34 cellular contexts compared by ENCODE assay signal in the genomic region with DNA sequence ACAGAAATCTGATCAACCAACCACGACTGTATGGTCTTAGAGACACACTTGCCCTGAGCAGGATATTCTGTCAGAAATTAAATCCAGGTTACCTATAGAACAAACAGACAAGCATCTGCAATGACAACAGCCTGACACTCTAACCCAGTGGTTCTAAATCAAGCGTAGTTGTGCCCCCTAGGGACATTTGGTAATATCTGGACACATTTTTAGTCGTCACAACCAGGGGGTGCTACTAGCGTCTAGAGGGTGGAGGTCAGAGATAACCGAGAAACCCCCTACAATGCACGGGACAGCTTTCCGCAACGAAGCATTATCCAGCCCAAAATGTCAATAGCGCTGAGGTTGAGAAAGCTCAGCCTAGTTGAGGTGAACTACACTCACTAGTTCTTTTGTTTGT. TPM values are rescaled to one million over a fixed set of nuclear protein-coding genes. Genes with fewer than 3 reads are reported as not detected.
A peak's percentile ranks its signal among the peaks of the same experiment; 100 is the strongest.
DNase-seq lines count a peak whose midpoint lies in the region; ATAC-seq, FAIRE-seq and TF ChIP-seq lines count a peak whose summit lies in the region.
"Had no signal": no experiment of that assay in that cellular context is flagged by ENCODE, and none has a peak within 500 bp of the region (broad histone marks: within the 10 kb centered on the region; RNA-seq: fewer than 3 reads in every experiment).

No MANE protein-coding gene starts in this region.

- CTCF ChIA-PET in HepG2 (lab: Yijun Ruan, JAX; ENCODE audit: low intra/inter-chr PET ratio, low total read pairs) (no interaction called here), Panc1 (lab: Charles Lee) (no interaction called here)
- CTCF ChIA-PET in CD4-positive, alpha-beta memory T cell (lab: Charles Lee; ENCODE audit: partially characterized antibody) = no interaction called here

- DNase-seq in HepG2 (ENCODE audit: low spot score) (peak; percentile 44), right lobe of liver (no peak), Panc1 (ENCODE audit: low read depth, low spot score) (no peak), NCI-H187 treated with DMSO at 0.1 percent for 48 hours (lab: John Stamatoyannopoulos, UW) (no peak), MG63 (no peak), left lobe of liver (ENCODE audit: low spot score) (no peak)
- no peak for DNase-seq in CD4-positive, alpha-beta memory T cell
- DNase-seq: activated CD4-positive, alpha-beta T cell treated with anti-CD3 and anti-CD28 coated beads for 48 hours; activated CD8-positive, alpha-beta memory T cell treated with anti-CD3 and anti-CD28 coated beads for 24 hours; activated naive CD4-positive, alpha-beta T cell treated with anti-CD3 and anti-CD28 coated beads, Interleukin-2, amount 50 U/mL, for 16 hours; activated T-cell treated with anti-CD3 and anti-CD28 coated beads for 4 hours; DMS79 treated with DMSO at 0.1 percent for 48 hours; foreskin fibroblast; head of caudate nucleus; islet precursor cell; Karpas-422; left ventricle myocardium inferior; NCI-H1048; NCI-H1694 treated with DMSO at 0.1 percent for 48 hours; PC-9; retina; Right ventricle myocardium superior; substantia nigra had no signal

- TF ChIP-seq RAD21 in HepG2 (CRISPR knock-in tag; IDR thresholded peaks at IDR 0.05) = no peak

- no peaks in the 10 kb centered on the region for H3K9me3 Mint-ChIP-seq in CD4-positive, alpha-beta memory T cell
- H3K9me3 Mint-ChIP-seq: activated T-helper 2 cell treated with anti-CD3 and anti-CD28 coated beads, Interferon-gamma antibody, Interleukin-2, Interleukin-4, amounts not matched to agents 10 μg/mL and 5 μg/mL and 100 μg/mL, durations not matched to agents 14 hours and 24 hours and 36 hours; T-helper 2 cell treated with Interferon-gamma antibody and Interleukin-4, amounts not matched to agents 5 μg/mL and 100 μg/mL, for 36 hours; type B pancreatic cell had no signal

- TF ChIP-seq CTCF in HepG2 (CRISPR knock-in tag; IDR thresholded peaks at IDR 0.05) (0 out of 2 replicates have a peak, but pooled peaks have one; percentile 32), right lobe of liver (IDR thresholded peaks at IDR 0.05) (no peak), Loucy (conservative IDR thresholded peaks at IDR 0.05; ENCODE audit: low read length) (peak; percentile 40), Panc1 (IDR thresholded peaks at IDR 0.05) (peak; percentile 40)

- no peaks in the 10 kb centered on the region for H3K9me3 ChIP-seq in HepG2 (ENCODE audit: low read length)
- H3K9me3 ChIP-seq in right lobe of liver = no peaks in the 10 kb centered on the region
- H3K9me3 ChIP-seq in Loucy (ENCODE audit: insufficient read depth, low read depth, low read length) = no peaks in the 10 kb centered on the region
- H3K9me3 ChIP-seq in Panc1 (ENCODE audit: control insufficient read depth, insufficient read depth, low read depth, low read length) = no peaks in the 10 kb centered on the region
- H3K9me3 ChIP-seq in MG63 = no peaks in the 10 kb centered on the region
- no peaks in the 10 kb centered on the region for H3K9me3 ChIP-seq in CD4-positive, alpha-beta memory T cell (ENCODE audit: control insufficient read depth in 1 of 2, low read length in 2 of 2)
- H3K9me3 ChIP-seq: esophagus muscularis mucosa, left ventricle myocardium inferior had no signal

- H3K79me2 ChIP-seq in HepG2 (ENCODE audit: insufficient read depth, low read length) (no peaks in the 10 kb centered on the region), Loucy (ENCODE audit: insufficient read depth, low read length) (no peaks in the 10 kb centered on the region)
- H3K79me2 ChIP-seq: parathyroid adenoma had no signal

- H3K4me2 ChIP-seq in HepG2 (ENCODE audit: low read depth, low read length) = no peak overlapping the region
- no peak overlapping the region for H3K4me2 ChIP-seq in Loucy (ENCODE audit: low read depth, low read length, poor library complexity, severe bottlenecking)
- H3K4me2 ChIP-seq: PC-9 had no signal

- no peak overlapping the region for H3K4me3 Mint-ChIP-seq in CD4-positive, alpha-beta memory T cell
- H3K4me3 Mint-ChIP-seq: brain; stimulated activated memory B cell treated with anti-CD40 and anti-IgM and Interleukin-4, amounts not matched to agents 10 μg/mL and 1 μg/mL and 100 μg/mL, for 72 hours; T-helper 2 cell treated with Interferon-gamma antibody and Interleukin-4, amounts not matched to agents 5 μg/mL and 100 μg/mL, for 36 hours; type B pancreatic cell had no signal

- no peaks in the 10 kb centered on the region for H3F3A ChIP-seq in Loucy (ENCODE audit: low read depth)

- H4K20me1 ChIP-seq in HepG2 (ENCODE audit: insufficient read depth, low read length) (no peaks in the 10 kb centered on the region), Loucy (ENCODE audit: insufficient read depth, low read length, poor library complexity, severe bottlenecking) (no peaks in the 10 kb centered on the region)

- TF ChIP-seq POLR2A in HepG2 (IDR thresholded peaks at IDR 0.05; ENCODE audit: insufficient read depth in 1 of 2, low read depth in 2 of 2, low read length in 2 of 2) (no peak), right lobe of liver (IDR thresholded peaks at IDR 0.05) (no peak)

- H2AFZ ChIP-seq in HepG2 (ENCODE audit: low read length) = no peak overlapping the region
- H2AFZ ChIP-seq in Loucy (ENCODE audit: low read length) = no peak overlapping the region
- H2AFZ ChIP-seq: parathyroid adenoma, PC-9 had no signal

- H3K27ac ChIP-seq in HepG2 (ENCODE audit: extremely low read length, insufficient read depth, low read length) = no peak overlapping the region
- H3K27ac ChIP-seq in right lobe of liver = no peak overlapping the region
- no peak overlapping the region for H3K27ac ChIP-seq in Panc1 (ENCODE audit: low read length)
- H3K27ac ChIP-seq in CD4-positive, alpha-beta memory T cell (ENCODE audit: low read depth, low read length) = no peak overlapping the region
- H3K27ac ChIP-seq: esophagus muscularis mucosa, left ventricle myocardium inferior, parathyroid adenoma, PC-9, skin epidermis had no signal

- H3K4me1 Mint-ChIP-seq in CD4-positive, alpha-beta memory T cell = no peaks in the 10 kb centered on the region
- H3K4me1 Mint-ChIP-seq: stimulated activated memory B cell treated with anti-CD40 and anti-IgM and Interleukin-4, amounts not matched to agents 10 μg/mL and 1 μg/mL and 100 μg/mL, for 72 hours had no signal

- intact Hi-C loops in HepG2 (cut with micrococcal nuclease; ENCODE audit: unreplicated experiment) (no loop called here), right lobe of liver (cut with DNase I) (no loop called here), Panc1 (cut with micrococcal nuclease; ENCODE audit: unreplicated experiment) (loop anchor here (10.0 kb wide), 1 partner anchor 185 kb away; no protein-coding TSS in a partner anchor)
- intact Hi-C loops in CD4-positive, alpha-beta memory T cell (cut with micrococcal nuclease) = no loop called here

- peaks cover 0 to 22% of the 10 kb centered on the region in 2 experiments; a peak in 2 of 5 replicates for H3K27me3 ChIP-seq in HepG2 (ENCODE audit: control insufficient read depth in 1 of 2, insufficient read depth in 2 of 2, low read length in 2 of 2)
- H3K27me3 ChIP-seq in right lobe of liver = no peaks in the 10 kb centered on the region
- H3K27me3 ChIP-seq in Loucy (ENCODE audit: insufficient read depth, low read length, poor library complexity, severe bottlenecking) = no peaks in the 10 kb centered on the region
- H3K27me3 ChIP-seq in Panc1 (ENCODE audit: control insufficient read depth, insufficient read depth, low read length) = no peaks in the 10 kb centered on the region
- H3K27me3 ChIP-seq in MG63 = no peaks in the 10 kb centered on the region
- H3K27me3 ChIP-seq in CD4-positive, alpha-beta memory T cell (ENCODE audit: insufficient read depth, low read length) = no peaks in the 10 kb centered on the region
- H3K27me3 ChIP-seq: esophagus muscularis mucosa had no signal

- BruUV-seq in HepG2 (replicated peaks; lab: Mats Ljungman, UMichigan) (no TSS peak), Panc1 (replicated peaks; lab: Mats Ljungman, UMichigan) (no TSS peak)

- H3K4me1 ChIP-seq in HepG2 (ENCODE audit: insufficient read depth, low read length) (no peaks in the 10 kb centered on the region; the same call in 1 of the 2 replicates), right lobe of liver (no peaks in the 10 kb centered on the region), Loucy (ENCODE audit: insufficient read depth, low read length, poor library complexity, severe bottlenecking) (no peaks in the 10 kb centered on the region), Panc1 (ENCODE audit: control insufficient read depth, insufficient read depth, low read length) (peaks cover 20% of the 10 kb centered on the region)
- no peaks in the 10 kb centered on the region for H3K4me1 ChIP-seq in CD4-positive, alpha-beta memory T cell (ENCODE audit: insufficient read depth, low read length)
- H3K4me1 ChIP-seq: esophagus muscularis mucosa, parathyroid adenoma had no signal

- H3K36me3 Mint-ChIP-seq in CD4-positive, alpha-beta memory T cell = no peaks in the 10 kb centered on the region
- H3K36me3 Mint-ChIP-seq: brain; stimulated activated memory B cell treated with anti-CD40 and anti-IgM and Interleukin-4, amounts not matched to agents 10 μg/mL and 1 μg/mL and 100 μg/mL, for 72 hours; type B pancreatic cell had no signal

- no peaks in the 10 kb centered on the region for H3K9me2 ChIP-seq in Loucy (replicated peaks; ENCODE audit: low read depth, low read length)

- no peak overlapping the region for H3K27ac Mint-ChIP-seq in CD4-positive, alpha-beta memory T cell
- H3K27ac Mint-ChIP-seq: activated T-helper 2 cell treated with anti-CD3 and anti-CD28 coated beads, Interferon-gamma antibody, Interleukin-2, Interleukin-4, amounts not matched to agents 10 μg/mL and 5 μg/mL and 100 μg/mL, durations not matched to agents 14 hours and 24 hours and 36 hours; brain; stimulated activated memory B cell treated with anti-CD40 and anti-IgM and Interleukin-4, amounts not matched to agents 10 μg/mL and 1 μg/mL and 100 μg/mL, for 72 hours; T-helper 2 cell treated with Interferon-gamma antibody and Interleukin-4, amounts not matched to agents 5 μg/mL and 100 μg/mL, for 36 hours; type B pancreatic cell had no signal

- in situ Hi-C loops in HepG2 (cut with HindIII; ENCODE audit: extremely low pct_ligation_motif_present, low pct_unique_long_range_greater_than_20kb) (loop anchor here (25.0 kb wide), 1 partner anchor 1282 kb away; no protein-coding TSS in a partner anchor), Panc1 (cut with HindIII; ENCODE audit: low pct_unique_long_range_greater_than_20kb, low sequenced_read_pairs) (no loop called here)

- POLR2A ChIA-PET in HepG2 (lab: Yijun Ruan, JAX) = no interaction called here
- POLR2A ChIA-PET in Panc1 (lab: Charles Lee) = no interaction called here
- POLR2A ChIA-PET in CD4-positive, alpha-beta memory T cell (lab: Charles Lee; ENCODE audit: partially characterized antibody) = no interaction called here

- H3K27me3 Mint-ChIP-seq in CD4-positive, alpha-beta memory T cell = peaks cover 0 to 2% of the 10 kb centered on the region in 2 donors
- H3K27me3 Mint-ChIP-seq: brain; stimulated activated memory B cell treated with anti-CD40 and anti-IgM and Interleukin-4, amounts not matched to agents 10 μg/mL and 1 μg/mL and 100 μg/mL, for 72 hours had no signal

- 14% methylated on average over 9 of the region's 9 CpGs for WGBS in HepG2 (ENCODE audit: low lambda C conversion rate)
- WGBS in right lobe of liver (ENCODE audit: insufficient coverage, low coverage, low lambda C conversion rate, missing lambda C conversion rate) = 51% methylated on average over 9 of the region's 9 CpGs

- H3K9ac ChIP-seq in HepG2 (ENCODE audit: insufficient read depth, low read depth, low read length) (no peak overlapping the region), Loucy (ENCODE audit: low read depth, low read length, poor library complexity, severe bottlenecking) (no peak overlapping the region)
- H3K9ac ChIP-seq: parathyroid adenoma had no signal

- TF ChIP-seq EP300 in HepG2 (IDR thresholded peaks at IDR 0.05; ENCODE audit: low read depth in 2 of 2, low read length in 2 of 2) (no peak), HepG2 (CRISPR knock-in tag; IDR thresholded peaks at IDR 0.05; ENCODE audit: borderline replicate concordance) (no peak)

- H3K4me3 ChIP-seq in HepG2 (replicated peaks in 1 of 3; ENCODE audit: insufficient read depth in 1 of 3, low read depth in 2 of 3, low read length in 3 of 3) = no peak overlapping the region
- H3K4me3 ChIP-seq in right lobe of liver = no peak overlapping the region
- no peak overlapping the region for H3K4me3 ChIP-seq in Loucy (ENCODE audit: low read length, poor library complexity, severe bottlenecking)
- no peak overlapping the region for H3K4me3 ChIP-seq in Panc1 (ENCODE audit: low read depth in 2 of 2, low read length in 2 of 2)
- no peak overlapping the region for H3K4me3 ChIP-seq in MG63
- H3K4me3 ChIP-seq in CD4-positive, alpha-beta memory T cell (ENCODE audit: low read length in 2 of 2) = no peak overlapping the region
- H3K4me3 ChIP-seq: esophagus muscularis mucosa, left ventricle myocardium inferior, PC-9, skin epidermis had no signal

- H3K36me3 ChIP-seq in HepG2 (replicated peaks in 1 of 2; ENCODE audit: control insufficient read depth in 1 of 2, insufficient read depth in 2 of 2, low read length in 2 of 2) = no peaks in the 10 kb centered on the region
- H3K36me3 ChIP-seq in right lobe of liver = no peaks in the 10 kb centered on the region
- H3K36me3 ChIP-seq in Loucy (ENCODE audit: insufficient read depth, low read length) = no peaks in the 10 kb centered on the region
- H3K36me3 ChIP-seq in Panc1 (ENCODE audit: control insufficient read depth, insufficient read depth, low read length) = no peaks in the 10 kb centered on the region
- H3K36me3 ChIP-seq in MG63 = no peaks in the 10 kb centered on the region
- H3K36me3 ChIP-seq in CD4-positive, alpha-beta memory T cell (ENCODE audit: insufficient read depth, low read length) = no peaks in the 10 kb centered on the region
- H3K36me3 ChIP-seq: esophagus muscularis mucosa, left ventricle myocardium inferior had no signal

- FAIRE-seq in HepG2 (lab: Jason Lieb, UNC) = peak; percentile 57
- FAIRE-seq: endometrium had no signal

- ATAC-seq in HepG2 (peak; percentile 72), right lobe of liver (no peak), Panc1 (no peak), left lobe of liver (no peak)
- ATAC-seq: stimulated activated memory B cell treated with anti-CD40 and anti-IgM and Interleukin-4, amounts not matched to agents 10 μg/mL and 1 μg/mL and 100 μg/mL, for 72 hours had no signal

RNA-seq across cellular contexts. Expression of a gene that starts 32.3 kb away (rescaled TPM):
- total RNA-seq in HepG2 (2016; rRNA removed; fragmentation: Illumina TruSeq; extraction: Trizol) = 0.44 and 0.60 TPM in 2 replicates
- 0.44 and 0.71 TPM in 2 replicates for total RNA-seq in HepG2 (2016; cell fraction: cytosol; rRNA removed; fragmentation: Illumina TruSeq; extraction: Trizol; ENCODE audit: low read depth)
- total RNA-seq in HepG2 (2016; cell fraction: insoluble cytoplasmic fraction; rRNA removed; fragmentation: Illumina TruSeq; extraction: Trizol) = 0.45 and 0.65 TPM in 2 replicates
- 0.52 and 0.74 TPM in 2 replicates for total RNA-seq in HepG2 (2016; cell fraction: membrane; rRNA removed; fragmentation: Illumina TruSeq; extraction: Trizol)
- total RNA-seq in HepG2 (2016; cell fraction: nucleus; rRNA removed; fragmentation: Illumina TruSeq; extraction: Trizol) = 0.53 and 0.56 TPM in 2 replicates
- polyA plus RNA-seq in HepG2 (2011; rRNA removed) = 0.05 and 0.20 TPM in 2 replicates
- polyA plus RNA-seq in HepG2 (2011; cell fraction: cytosol; rRNA removed) = 0.05 and 0.09 TPM in 2 replicates
- polyA plus RNA-seq in HepG2 (2011; cell fraction: nucleus; rRNA removed) = 0.09 and 0.18 TPM in 2 replicates
- 0.12 and 0.30 TPM in 2 replicates for polyA plus RNA-seq in HepG2 (2012)
- polyA plus RNA-seq in HepG2 (2016; cell fraction: cytosol; fragmentation: Illumina TruSeq; extraction: Trizol; ENCODE audit: low read depth) = 0.76 and 1.0 TPM in 2 replicates
- polyA plus RNA-seq in HepG2 (2016; cell fraction: insoluble cytoplasmic fraction; fragmentation: Illumina TruSeq; extraction: Trizol; ENCODE audit: low read depth) = 0.59 and 0.71 TPM in 2 replicates
- polyA plus RNA-seq in HepG2 (2016; cell fraction: membrane; fragmentation: Illumina TruSeq; extraction: Trizol; ENCODE audit: low read depth) = 0.87 and 0.89 TPM in 2 replicates
- polyA plus RNA-seq in HepG2 (2016; cell fraction: nucleus; fragmentation: Illumina TruSeq; extraction: Trizol; ENCODE audit: insufficient read depth, low read depth) = 1.1 and 1.2 TPM in 2 replicates
- polyA minus RNA-seq in HepG2 (2011; rRNA and poly(A)+ RNA removed; ENCODE audit: low replicate concordance) = not detected in 2 replicates
- not detected in 2 replicates for polyA minus RNA-seq in HepG2 (2011; cell fraction: cytosol; rRNA and poly(A)+ RNA removed)
- polyA minus RNA-seq in HepG2 (2011; cell fraction: nucleus; rRNA and poly(A)+ RNA removed) = 0.50 and 1.9 TPM in 2 replicates
- 1 to 10 TPM in 3 of 6 experiments, under 1 TPM in 3; 0.39 to 5.5 (median 1.3) TPM for total RNA-seq in right lobe of liver
- 0.10 TPM for total RNA-seq in Panc1 (2021; ENCODE audit: unreplicated experiment)
- 0.12 TPM for polyA plus RNA-seq in Panc1 (2012; ENCODE audit: insufficient read length)
- total RNA-seq in MG63 (2014; rRNA removed; shearing (Covaris generic); ENCODE audit: low replicate concordance) = 2.0 and 3.1 TPM in 2 replicates
- total RNA-seq in CD4-positive, alpha-beta memory T cell = not detected
- not detected for polyA plus RNA-seq in CD4-positive, alpha-beta memory T cell
- total RNA-seq in left lobe of liver = 0.70 TPM
- total RNA-seq: activated T-helper 2 cell treated with anti-CD3 and anti-CD28 coated beads, Interferon-gamma antibody, Interleukin-2, Interleukin-4, amounts not matched to agents 10 μg/mL and 5 μg/mL and 100 μg/mL, durations not matched to agents 14 hours and 24 hours and 36 hours; myocyte had no signal

Comparison
In these comparisons a context has a peak if more than half of its experiments do, and no peak if none do; other contexts are left out.
1. CTCF ChIP-seq: peak in HepG2 (single experiment), Loucy (single experiment) and Panc1 (single experiment); none in right lobe of liver (0 of 4).